8 cellular contexts compared by ENCODE assay signal in the genomic region with DNA sequence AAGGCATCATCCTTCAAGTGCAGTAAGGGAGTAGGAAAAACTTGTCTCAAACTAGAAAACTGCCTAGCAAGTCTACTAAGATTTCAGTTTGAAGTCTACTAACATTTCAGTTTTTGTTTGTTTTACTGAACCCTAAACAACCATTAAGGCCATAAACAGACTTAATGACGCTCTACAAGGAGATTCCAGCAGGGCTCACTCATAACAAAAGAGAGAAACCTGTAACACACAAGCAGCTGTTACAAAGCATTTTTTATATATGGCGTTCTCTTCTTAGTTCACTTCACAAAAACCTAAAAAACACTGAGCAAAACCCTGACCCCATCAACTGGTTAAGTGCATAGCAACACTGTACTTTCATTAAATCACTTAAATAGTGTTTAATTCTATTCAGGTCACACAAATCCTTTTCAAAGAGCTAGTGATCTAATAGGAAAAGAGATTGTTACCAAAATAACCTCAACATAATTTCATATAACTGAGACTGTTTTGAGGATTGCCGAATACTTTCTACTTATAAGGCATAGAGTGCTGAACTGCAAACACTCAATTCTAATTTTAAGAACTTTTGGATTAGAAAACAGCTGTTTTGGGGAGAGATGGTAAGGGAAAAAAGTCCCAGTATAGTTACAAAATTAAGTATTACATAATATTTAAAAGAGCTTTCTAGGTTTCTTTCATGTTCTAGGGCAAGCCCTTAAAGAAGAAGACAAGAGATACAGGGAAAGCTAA. TPM values are rescaled to one million over a fixed set of nuclear protein-coding genes. Genes with fewer than 3 reads are reported as not detected.
DNase-seq lines count a peak whose midpoint lies in the region; ATAC-seq and TF ChIP-seq lines count a peak whose summit lies in the region.

No MANE protein-coding gene starts in this region.

- ATAC-seq in activated naive CD8-positive, alpha-beta T cell treated with anti-CD3 and anti-CD28 coated beads, Interleukin-2, amount 50 U/mL, for 24 hours = no peak
- no peak for ATAC-seq in GM19455 (IDR thresholded peaks at IDR 0.05; ENCODE audit: unreplicated experiment)

- H3K4me1 ChIP-seq in BE2C (no peaks in the 10 kb centered on the region), subcutaneous abdominal adipose tissue (ENCODE audit: control insufficient read depth in 5 of 5, insufficient read depth in 5 of 5, low read length in 5 of 5) (peaks cover 4 to 24% (median 14%) of the 10 kb centered on the region in 5 donors)

- peak overlapping the region; percentile 98 for H3K27ac ChIP-seq in subcutaneous abdominal adipose tissue (ENCODE audit: low read depth, low read length)

- peak overlapping the region in 4 of 5 donors; percentile 82 to 90 (median 85) for H3K9ac ChIP-seq in subcutaneous abdominal adipose tissue (ENCODE audit: low read length in 5 of 5)

- TF ChIP-seq CTCF in BE2C (IDR thresholded peaks at IDR 0.05; ENCODE audit: low read depth, low read length) = no peak

- POLR2A ChIA-PET in HEK293T (lab: Yijun Ruan, JAX) = interaction anchor here (0.6 to 3.1 kb wide), 5 partner anchors 32 to 469 kb away, joined by 3 to 16 read pairs (median 5); a partner anchor contains a TSS

- H3K36me3 ChIP-seq in BE2C (no peaks in the 10 kb centered on the region; the same call in 1 of the 2 replicates), subcutaneous abdominal adipose tissue (ENCODE audit: control insufficient read depth in 5 of 5, insufficient read depth in 5 of 5, low read length in 5 of 5) (no peaks in the 10 kb centered on the region)

- no peaks in the 10 kb centered on the region for H3K9me3 Mint-ChIP-seq in activated naive CD8-positive, alpha-beta T cell treated with anti-CD3 and anti-CD28 coated beads, Interleukin-2, amount 50 U/mL, for 24 hours

- H3K27ac Mint-ChIP-seq in activated naive CD8-positive, alpha-beta T cell treated with anti-CD3 and anti-CD28 coated beads, Interleukin-2, amount 50 U/mL, for 24 hours = peak overlapping the region; percentile 87

- no peaks in the 10 kb centered on the region for H3K36me3 Mint-ChIP-seq in activated naive CD8-positive, alpha-beta T cell treated with anti-CD3 and anti-CD28 coated beads, Interleukin-2, amount 50 U/mL, for 24 hours (ENCODE audit: low read depth)

- no peaks in the 10 kb centered on the region for H3K9me3 ChIP-seq in BE2C
- H3K9me3 ChIP-seq in subcutaneous abdominal adipose tissue (ENCODE audit: control insufficient read depth in 5 of 5, low read length in 5 of 5) = no peaks in the 10 kb centered on the region

- no peaks in the 10 kb centered on the region for H3K27me3 ChIP-seq in BE2C
- H3K27me3 ChIP-seq in subcutaneous abdominal adipose tissue (ENCODE audit: control insufficient read depth in 5 of 5, insufficient read depth in 4 of 5, low read length in 5 of 5) = no peaks in the 10 kb centered on the region

- no peaks in the 10 kb centered on the region for H3K27me3 Mint-ChIP-seq in activated naive CD8-positive, alpha-beta T cell treated with anti-CD3 and anti-CD28 coated beads, Interleukin-2, amount 50 U/mL, for 24 hours

- H3K4me3 ChIP-seq in BE2C (ENCODE audit: low read depth, low read length) (peak overlapping the region; percentile 65), subcutaneous abdominal adipose tissue (ENCODE audit: low read depth in 1 of 5, low read length in 5 of 5) (peak overlapping the region; percentile 78 to 91 (median 82))

- peak overlapping the region; percentile 99 for H3K4me3 Mint-ChIP-seq in activated naive CD8-positive, alpha-beta T cell treated with anti-CD3 and anti-CD28 coated beads, Interleukin-2, amount 50 U/mL, for 24 hours

- CTCF ChIA-PET in HEK293T (lab: Yijun Ruan, JAX) = interaction anchor here (0.6 to 1.5 kb wide), 3 partner anchors 12 to 31 kb away, joined by 4 to 5 read pairs (median 5); no protein-coding TSS in a partner anchor

- DNase-seq in BE2C (no peak), HEK293T (ENCODE audit: extremely low spot score) (peak; percentile 26), iris pigment epithelial cell (ENCODE audit: low read depth) (peak; percentile 42), cerebellar nuclear complex (lab: John Stamatoyannopoulos, UW) (no peak), D341Med (ENCODE audit: low spot score) (no peak)
- no peak for DNase-seq in activated naive CD8-positive, alpha-beta T cell treated with anti-CD3 and anti-CD28 coated beads, Interleukin-2, amount 50 U/mL, for 24 hours

- H3K4me1 Mint-ChIP-seq in activated naive CD8-positive, alpha-beta T cell treated with anti-CD3 and anti-CD28 coated beads, Interleukin-2, amount 50 U/mL, for 24 hours = peaks cover 43% of the 10 kb centered on the region

TF ChIP-seq in HEK293T, 16 proteins besides CTCF, POLR2A, EP300 and RAD21:
- no peak for TF ChIP-seq ZNF384 (IDR thresholded peaks at IDR 0.05)
- peak; percentile 67; the same call in 1 of the 2 replicates for TF ChIP-seq CTBP1 (IDR thresholded peaks at IDR 0.05; ENCODE audit: borderline replicate concordance)
- TF ChIP-seq LEF1 (IDR thresholded peaks at IDR 0.05; ENCODE audit: borderline replicate concordance) = 0 out of 2 replicates have a peak, but pooled peaks have one; percentile 45
- no peak for TF ChIP-seq L3MBTL2 (conservative IDR thresholded peaks at IDR 0.05)
TF ChIP-seq in HEK293T: peak in this region for 2.

RNA-seq across cellular contexts. Expression of a gene that starts 1.5 kb away (rescaled TPM):
- 11.5 TPM for polyA plus RNA-seq in BE2C (2012; ENCODE audit: insufficient read depth, insufficient read length, low read depth)

Comparison
In these comparisons a context has a peak if more than half of its experiments do, and no peak if none do; other contexts are left out.
1. DNase-seq: peak in HEK293T (single experiment) and iris pigment epithelial cell (single experiment); none in BE2C (single experiment), activated naive CD8-positive, alpha-beta T cell treated with anti-CD3 and anti-CD28 coated beads, Interleukin-2, amount 50 U/mL, for 24 hours (single experiment), cerebellar nuclear complex (0 of 2) and D341Med (single experiment).